ENCODE assay signal across 25 cellular contexts in the genomic region with DNA sequence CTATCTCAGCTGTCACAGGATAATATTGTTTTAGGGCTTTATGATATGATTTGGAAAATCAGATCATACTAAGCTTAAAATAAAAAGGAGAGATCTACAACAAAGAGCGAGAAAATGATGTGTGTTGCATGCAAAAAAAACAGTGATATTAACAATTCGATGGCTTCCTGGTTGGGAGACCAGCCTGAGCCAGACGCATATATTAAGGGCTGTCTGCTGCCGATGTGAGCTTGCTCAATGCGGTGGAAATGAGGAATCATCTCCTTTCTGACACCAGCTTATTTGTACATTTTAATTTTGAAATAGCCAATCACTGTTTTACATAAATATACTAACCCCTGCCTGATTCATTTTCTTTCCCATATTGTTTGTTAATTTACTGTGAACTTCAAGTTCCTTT.
A peak's percentile ranks its signal among the peaks of the same experiment; 100 is the strongest.
DNase-seq lines count a peak whose midpoint lies in the region; ATAC-seq and TF ChIP-seq lines count a peak whose summit lies in the region.
"Had no signal": no experiment of that assay in that cellular context is flagged by ENCODE, and none has a peak within 500 bp of the region (broad histone marks: within the 10 kb centered on the region; RNA-seq: fewer than 3 reads in every experiment).

No MANE protein-coding gene starts in this region.

- no peak overlapping the region for H3K4me3 Mint-ChIP-seq in glutamatergic neuron (ENCODE audit: unreplicated experiment)
- no peak overlapping the region for H3K4me3 Mint-ChIP-seq in activated CD8-positive, alpha-beta memory T cell treated with anti-CD3 and anti-CD28 coated beads, Interleukin-2, amount 10 ng/mL, durations not matched to agents 7 days and 5 days
- H3K4me3 Mint-ChIP-seq: CD14-positive monocyte had no signal

- DNase-seq in NCI-H2227 (lab: John Stamatoyannopoulos, UW; ENCODE audit: unreplicated experiment) (peak; percentile 15), glutamatergic neuron (peak; percentile 21), substantia nigra (lab: John Stamatoyannopoulos, UW) (peak in 4 of 49 donors; percentile 1 to 22 (median 14)), AG08395 (ENCODE audit: low spot score) (no peak)
- no peak for DNase-seq in activated CD8-positive, alpha-beta memory T cell treated with anti-CD3 and anti-CD28 coated beads, Interleukin-2, amount 10 ng/mL, durations not matched to agents 7 days and 5 days
- DNase-seq: ACHN; AML-193; DMS53; GF-D8; GOT3; HCEC 1CT; KBM-7; NCI-H1092 treated with DMSO at 0.1 percent for 48 hours; NCI-H1436 treated with DMSO at 0.1 percent for 48 hours; NCI-H1930; NCI-H2171; NCI-H446 treated with DMSO at 0.1 percent for 48 hours; NCI-H748 treated with DMSO at 0.1 percent for 48 hours; NK-92 treated with Interleukin-12 subunit alpha and Interleukin-12 subunit beta, amount 100 ng/mL, for 24 hours; SW 1271 had no signal

- CTCF ChIA-PET in activated CD8-positive, alpha-beta memory T cell treated with anti-CD3 and anti-CD28 coated beads, Interleukin-2, amount 10 ng/mL, durations not matched to agents 7 days and 5 days (lab: Charles Lee) = no interaction called here

- H3K27me3 Mint-ChIP-seq in glutamatergic neuron (ENCODE audit: unreplicated experiment) = no peaks in the 10 kb centered on the region
- no peaks in the 10 kb centered on the region for H3K27me3 Mint-ChIP-seq in activated CD8-positive, alpha-beta memory T cell treated with anti-CD3 and anti-CD28 coated beads, Interleukin-2, amount 10 ng/mL, durations not matched to agents 7 days and 5 days

- peak overlapping the region; percentile 22 for H3K27ac Mint-ChIP-seq in glutamatergic neuron (ENCODE audit: unreplicated experiment)
- H3K27ac Mint-ChIP-seq in activated CD8-positive, alpha-beta memory T cell treated with anti-CD3 and anti-CD28 coated beads, Interleukin-2, amount 10 ng/mL, durations not matched to agents 7 days and 5 days = no peak overlapping the region
- H3K27ac Mint-ChIP-seq: CD14-positive monocyte had no signal

- no peaks in the 10 kb centered on the region for H3K36me3 Mint-ChIP-seq in glutamatergic neuron (ENCODE audit: unreplicated experiment)
- H3K36me3 Mint-ChIP-seq in activated CD8-positive, alpha-beta memory T cell treated with anti-CD3 and anti-CD28 coated beads, Interleukin-2, amount 10 ng/mL, durations not matched to agents 7 days and 5 days = no peaks in the 10 kb centered on the region
- H3K36me3 Mint-ChIP-seq: CD14-positive monocyte had no signal

- H3K9me3 Mint-ChIP-seq in glutamatergic neuron (ENCODE audit: unreplicated experiment) = peaks cover 2% of the 10 kb centered on the region
- H3K9me3 Mint-ChIP-seq in activated CD8-positive, alpha-beta memory T cell treated with anti-CD3 and anti-CD28 coated beads, Interleukin-2, amount 10 ng/mL, durations not matched to agents 7 days and 5 days (ENCODE audit: low read depth) = peaks cover 4% of the 10 kb centered on the region

- H3K27ac ChIP-seq in angular gyrus (ENCODE audit: low read depth, low read length) = peak overlapping the region; percentile 17
- peak overlapping the region; percentile 35 for H3K27ac ChIP-seq in substantia nigra (ENCODE audit: low read depth, low read length, poor library complexity, severe bottlenecking)
- H3K27ac ChIP-seq: HL-60 had no signal

- no peak for TF ChIP-seq CTCF in glutamatergic neuron (IDR thresholded peaks at IDR 0.05; ENCODE audit: partially characterized antibody, unreplicated experiment)

- no peak for ATAC-seq in HG03520 (IDR thresholded peaks at IDR 0.05; ENCODE audit: unreplicated experiment)
- ATAC-seq in activated CD8-positive, alpha-beta memory T cell treated with anti-CD3 and anti-CD28 coated beads, Interleukin-2, amount 10 ng/mL, durations not matched to agents 7 days and 5 days = no peak
- ATAC-seq: Panc1 had no signal

- peaks cover 16% of the 10 kb centered on the region for H3K4me1 Mint-ChIP-seq in glutamatergic neuron (ENCODE audit: low read depth, unreplicated experiment)
- no peaks in the 10 kb centered on the region for H3K4me1 Mint-ChIP-seq in activated CD8-positive, alpha-beta memory T cell treated with anti-CD3 and anti-CD28 coated beads, Interleukin-2, amount 10 ng/mL, durations not matched to agents 7 days and 5 days
- H3K4me1 Mint-ChIP-seq: CD14-positive monocyte had no signal

Comparison
In these comparisons a context has a peak if more than half of its experiments do, and no peak if none do; other contexts are left out.
1. DNase-seq: peak in NCI-H2227 (single experiment) and glutamatergic neuron (single experiment); none in activated CD8-positive, alpha-beta memory T cell treated with anti-CD3 and anti-CD28 coated beads, Interleukin-2, amount 10 ng/mL, durations not matched to agents 7 days and 5 days (single experiment) and AG08395 (single experiment).